ENCODE assay signal across 8 cellular contexts in the genomic region with DNA sequence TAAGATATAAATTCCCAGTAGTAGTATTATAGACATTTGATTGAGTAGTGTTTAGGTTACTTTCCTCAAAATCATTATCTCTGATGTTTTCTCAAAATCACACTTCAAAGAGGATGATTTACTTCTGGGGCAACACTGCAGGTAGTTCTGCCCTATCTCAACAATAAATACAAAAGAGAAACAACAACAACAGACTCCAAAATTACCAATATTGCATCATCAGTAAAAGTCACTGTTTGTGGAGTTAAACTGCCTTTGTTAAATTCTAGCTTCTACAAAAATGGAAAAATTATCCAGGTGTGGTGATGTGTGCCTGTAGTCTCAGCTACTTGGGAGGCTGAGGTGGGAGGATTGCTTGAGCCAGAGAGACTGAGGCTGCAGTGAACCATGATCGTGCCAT.
"Had no signal": no experiment of that assay in that cellular context is flagged by ENCODE, and none has a peak within 500 bp of the region (broad histone marks: within the 10 kb centered on the region; RNA-seq: fewer than 3 reads in every experiment).

No MANE protein-coding gene starts in this region.

- H3K4me3 ChIP-seq: GM12878 had no signal

- ATAC-seq: GM12878 had no signal

- DNase-seq: GDM1, GF-D8 had no signal

- FAIRE-seq: G401.6, GM12878, GM12891, GM12892, GM18507, GM19239 had no signal
